In the genomic region with DNA sequence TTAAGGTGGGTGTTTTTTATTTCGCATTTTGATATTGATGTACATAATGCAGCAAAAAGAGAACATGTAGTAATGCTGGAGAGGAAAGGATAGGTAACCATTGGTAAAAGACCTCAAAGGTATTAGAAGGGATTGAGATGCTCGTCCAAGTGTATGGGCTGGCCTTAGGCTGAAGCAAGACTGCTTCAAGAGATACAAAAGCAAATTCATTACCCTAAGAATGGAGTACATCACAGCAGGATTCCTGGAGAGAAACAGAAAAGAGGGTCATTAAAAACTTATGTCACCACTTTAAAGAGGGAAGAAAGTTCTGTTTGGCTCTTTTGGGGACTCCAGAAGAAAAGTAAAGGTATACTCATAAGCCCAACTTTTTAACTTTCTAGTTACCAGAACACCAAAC, we compare ENCODE assay signal across 16 cellular contexts.
"Had no signal": no experiment of that assay in that cellular context is flagged by ENCODE, and none has a peak within 500 bp of the region (broad histone marks: within the 10 kb centered on the region; RNA-seq: fewer than 3 reads in every experiment).

No MANE protein-coding gene starts in this region.

- H3K36me3 ChIP-seq: colonic mucosa, heart right ventricle, tibial artery had no signal

- ATAC-seq: heart right ventricle had no signal

- DNase-seq: activated CD4-positive, alpha-beta T cell treated with anti-CD3 and anti-CD28 coated beads for 4 hours; activated naive CD4-positive, alpha-beta T cell treated with Interleukin-2 at 50 U/mL for 16 hours; caudate nucleus; colonic mucosa; effector CD8-positive, alpha-beta T cell; heart right ventricle; kidney glomerular epithelial cell; posterior cingulate gyrus; stimulated activated CD4-positive, alpha-beta T cell treated with anti-CD3 and anti-CD28 coated beads, Interleukin-15, amount 100 ng/mL, for 24 hours; stimulated activated CD4-positive, alpha-beta T cell treated with anti-CD3 and anti-CD28 coated beads, Interleukin-4, amount 100 ng/mL, for 24 hours; SW 1271; T1000; tibial artery had no signal

- H3K27ac Mint-ChIP-seq: activated T-helper 1 cell treated with anti-CD3 and anti-CD28 coated beads, Interleukin-12 subunit alpha, Interleukin-12 subunit beta, Interleukin-2, Interleukin-4 antibody, amounts not matched to agents 30 ng/mL and 10 ng/mL and 1 ng/mL, durations not matched to agents 14 hours and 24 hours and 36 hours had no signal

- H3K4me3 Mint-ChIP-seq: activated T-helper 1 cell treated with anti-CD3 and anti-CD28 coated beads, Interleukin-12 subunit alpha, Interleukin-12 subunit beta, Interleukin-2, Interleukin-4 antibody, amounts not matched to agents 30 ng/mL and 10 ng/mL and 1 ng/mL, durations not matched to agents 14 hours and 24 hours and 36 hours had no signal

- H3K4me3 ChIP-seq: colonic mucosa, heart right ventricle, tibial artery had no signal

- H3K4me1 ChIP-seq: colonic mucosa had no signal

- H3K27ac ChIP-seq: colonic mucosa, heart right ventricle, tibial artery, VCaP had no signal

- H3K27me3 ChIP-seq: colonic mucosa, heart right ventricle, tibial artery had no signal

- H3K9me3 Mint-ChIP-seq: activated T-helper 1 cell treated with anti-CD3 and anti-CD28 coated beads, Interleukin-12 subunit alpha, Interleukin-12 subunit beta, Interleukin-2, Interleukin-4 antibody, amounts not matched to agents 30 ng/mL and 10 ng/mL and 1 ng/mL, durations not matched to agents 14 hours and 24 hours and 36 hours had no signal

- H3K9me3 ChIP-seq: colonic mucosa, tibial artery had no signal

- FAIRE-seq: frontal cortex had no signal
